ENCODE assay signal across 31 cellular contexts in genomic region chr3:62142280-62142679, GRCh38.
DNase-seq lines count a peak whose midpoint lies in the region; ATAC-seq and TF ChIP-seq lines count a peak whose summit lies in the region.
"Had no signal": no experiment of that assay in that cellular context is flagged by ENCODE, and none has a peak within 500 bp of the region (broad histone marks: within the 10 kb centered on the region; RNA-seq: fewer than 3 reads in every experiment).

No MANE protein-coding gene starts in this region.

- peaks cover 4% of the 10 kb centered on the region; the same call in 1 of the 2 replicates for H4K20me1 ChIP-seq in GM23338 (replicated peaks; ENCODE audit: insufficient read depth)
- no peaks in the 10 kb centered on the region for H4K20me1 ChIP-seq in GM23248 (ENCODE audit: insufficient read depth)

- H3K27ac ChIP-seq in GM23338 (ENCODE audit: low read depth) = no peak overlapping the region
- peak overlapping the region; percentile 47 for H3K27ac ChIP-seq in parathyroid adenoma
- H3K27ac ChIP-seq in GM23248 = no peak overlapping the region
- H3K27ac ChIP-seq in spleen = no peak overlapping the region
- H3K27ac ChIP-seq: body of pancreas, dorsolateral prefrontal cortex, hepatocyte, transverse colon had no signal

- H2AFZ ChIP-seq in GM23338 (no peak overlapping the region), parathyroid adenoma (no peak overlapping the region), GM23248 (no peak overlapping the region)
- H2AFZ ChIP-seq: hepatocyte had no signal

- H3K4me3 Mint-ChIP-seq in GM23338 = no peak overlapping the region
- no peak overlapping the region for H3K4me3 Mint-ChIP-seq in WTC11
- H3K4me3 Mint-ChIP-seq: activated CD4-positive, alpha-beta memory T cell treated with anti-CD3 and anti-CD28 coated beads for 36 hours; activated naive CD4-positive, alpha-beta T cell treated with anti-CD3 and anti-CD28 coated beads for 36 hours; activated T-helper 1 cell treated with anti-CD3 and anti-CD28 coated beads, Interleukin-12 subunit alpha, Interleukin-12 subunit beta, Interleukin-2, Interleukin-4 antibody, amounts not matched to agents 30 ng/mL and 10 ng/mL and 1 ng/mL, durations not matched to agents 14 hours and 24 hours and 36 hours had no signal

- H3K9me3 ChIP-seq in parathyroid adenoma (ENCODE audit: control insufficient read depth, low read length) (no peaks in the 10 kb centered on the region), GM23248 (ENCODE audit: low read depth) (no peaks in the 10 kb centered on the region), spleen (no peaks in the 10 kb centered on the region)
- H3K9me3 ChIP-seq: body of pancreas, Caco-2, gastrocnemius medialis, transverse colon had no signal

- H3K27me3 ChIP-seq in GM23338 (ENCODE audit: insufficient read depth) (no peaks in the 10 kb centered on the region), parathyroid adenoma (ENCODE audit: control insufficient read depth, insufficient read depth, low read length) (no peaks in the 10 kb centered on the region), GM23248 (replicated peaks; ENCODE audit: insufficient read depth) (no peaks in the 10 kb centered on the region), spleen (replicated peaks in 1 of 7) (no peaks in the 10 kb centered on the region)
- H3K27me3 ChIP-seq: body of pancreas, dorsolateral prefrontal cortex, gastrocnemius medialis, hepatocyte, transverse colon had no signal

- H3K9me2 ChIP-seq in GM23338 (ENCODE audit: insufficient read depth) (no peaks in the 10 kb centered on the region), GM23248 (ENCODE audit: insufficient read depth) (no peaks in the 10 kb centered on the region)

- H3K79me2 ChIP-seq in GM23338 (replicated peaks; ENCODE audit: insufficient read depth) (no peaks in the 10 kb centered on the region), parathyroid adenoma (peaks cover 6% of the 10 kb centered on the region), GM23248 (ENCODE audit: insufficient read depth) (no peaks in the 10 kb centered on the region)
- H3K79me2 ChIP-seq: hepatocyte had no signal

- H3K4me1 ChIP-seq in GM23338 (ENCODE audit: insufficient read depth) (peaks cover 13% of the 10 kb centered on the region), parathyroid adenoma (peaks cover 12% of the 10 kb centered on the region), GM23248 (ENCODE audit: insufficient read depth) (no peaks in the 10 kb centered on the region), spleen (peaks cover 0 to 10% (median 0%) of the 10 kb centered on the region in 6 donors)
- H3K4me1 ChIP-seq: body of pancreas, Caco-2, transverse colon had no signal

- POLR2A ChIA-PET in WTC11 (lab: Charles Lee) = no interaction called here

- H3F3A ChIP-seq in GM23338 (replicated peaks; ENCODE audit: low read depth) = no peaks in the 10 kb centered on the region
- H3F3A ChIP-seq in GM23248 (ENCODE audit: insufficient read depth) = no peaks in the 10 kb centered on the region

- H3K36me3 ChIP-seq in GM23338 (ENCODE audit: insufficient read depth) = no peaks in the 10 kb centered on the region
- no peaks in the 10 kb centered on the region for H3K36me3 ChIP-seq in parathyroid adenoma (ENCODE audit: control insufficient read depth, insufficient read depth, low read length)
- H3K36me3 ChIP-seq in GM23248 (ENCODE audit: low read depth) = no peaks in the 10 kb centered on the region
- H3K36me3 ChIP-seq in spleen = no peaks in the 10 kb centered on the region
- H3K36me3 ChIP-seq: transverse colon had no signal

- H3K9me3 Mint-ChIP-seq in GM23338 = no peaks in the 10 kb centered on the region
- no peaks in the 10 kb centered on the region for H3K9me3 Mint-ChIP-seq in WTC11
- H3K9me3 Mint-ChIP-seq: activated CD4-positive, alpha-beta memory T cell treated with anti-CD3 and anti-CD28 coated beads for 36 hours; activated naive CD4-positive, alpha-beta T cell treated with anti-CD3 and anti-CD28 coated beads for 36 hours; activated T-helper 1 cell treated with anti-CD3 and anti-CD28 coated beads, Interleukin-12 subunit alpha, Interleukin-12 subunit beta, Interleukin-2, Interleukin-4 antibody, amounts not matched to agents 30 ng/mL and 10 ng/mL and 1 ng/mL, durations not matched to agents 14 hours and 24 hours and 36 hours had no signal

- H3K4me1 Mint-ChIP-seq in GM23338 = peaks cover 32% of the 10 kb centered on the region
- peaks cover 38% of the 10 kb centered on the region for H3K4me1 Mint-ChIP-seq in WTC11

- peak overlapping the region; percentile 71; the same call in 1 of the 2 replicates for H3K27ac Mint-ChIP-seq in GM23338
- peak overlapping the region; percentile 77; the same call in 1 of the 2 replicates for H3K27ac Mint-ChIP-seq in WTC11
- H3K27ac Mint-ChIP-seq: activated CD4-positive, alpha-beta memory T cell treated with anti-CD3 and anti-CD28 coated beads for 36 hours; activated naive CD4-positive, alpha-beta T cell treated with anti-CD3 and anti-CD28 coated beads for 36 hours; activated T-helper 1 cell treated with anti-CD3 and anti-CD28 coated beads, Interleukin-12 subunit alpha, Interleukin-12 subunit beta, Interleukin-2, Interleukin-4 antibody, amounts not matched to agents 30 ng/mL and 10 ng/mL and 1 ng/mL, durations not matched to agents 14 hours and 24 hours and 36 hours had no signal

- TF ChIP-seq CTCF in GM23338 (conservative IDR thresholded peaks at IDR 0.05; ENCODE audit: low read depth in 2 of 2) = no peak
- no peak for TF ChIP-seq CTCF in WTC11 (IDR thresholded peaks at IDR 0.05)
- TF ChIP-seq CTCF in parathyroid adenoma (IDR thresholded peaks at IDR 0.05) = no peak
- TF ChIP-seq CTCF in spleen (IDR thresholded peaks at IDR 0.05 in 8 of 11, conservative IDR thresholded peaks at IDR 0.05 in 3 of 11) = no peak

- CTCF ChIA-PET in WTC11 (lab: Charles Lee) = no interaction called here

- H3K4me2 ChIP-seq in GM23338 = 0 out of 2 replicates have a peak overlapping the region, but pooled peaks have one; percentile 9
- H3K4me2 ChIP-seq in parathyroid adenoma (ENCODE audit: low read length) = no peak overlapping the region
- no peak overlapping the region for H3K4me2 ChIP-seq in GM23248 (ENCODE audit: unreplicated experiment)
- H3K4me2 ChIP-seq: hepatocyte had no signal

- TF ChIP-seq POLR2A in spleen (IDR thresholded peaks at IDR 0.05) = no peak

- intact Hi-C loops in spleen (cut with DNase I; ENCODE audit: low total_unique reads) = no loop called here

- H3K27me3 Mint-ChIP-seq in GM23338 (ENCODE audit: insufficient read depth, low read depth, poor library complexity) = peaks cover 6% of the 10 kb centered on the region
- no peaks in the 10 kb centered on the region for H3K27me3 Mint-ChIP-seq in WTC11 (ENCODE audit: low read depth)

- in situ Hi-C loops in GM23248 (cut with MboI) = no loop called here

- H3K4me3 ChIP-seq in GM23338 (no peak overlapping the region), parathyroid adenoma (ENCODE audit: low read depth, low read length) (no peak overlapping the region), GM23248 (no peak overlapping the region), spleen (no peak overlapping the region)
- H3K4me3 ChIP-seq: body of pancreas, dorsolateral prefrontal cortex, gastrocnemius medialis, hepatocyte, transverse colon had no signal

- WGBS in GM23248 (ENCODE audit: low coverage in 1 of 2, low lambda C conversion rate in 2 of 2, missing lambda C conversion rate in 2 of 2), 2 experiments = 86 to 90% methylated on average over 3 of the region's 3 CpGs
- WGBS in spleen, 5 donors = 69 to 89% (median 75%) methylated on average over 3 of the region's 3 CpGs

- no peak for DNase-seq in GM23338 (ENCODE audit: low spot score)
- DNase-seq in WTC11 (ENCODE audit: low spot score) = no peak
- DNase-seq in kidney glomerular epithelial cell (lab: John Stamatoyannopoulos, UW) = peak; percentile 32
- no peak for DNase-seq in GM23248
- DNase-seq in spleen = no peak
- DNase-seq: activated CD4-positive, alpha-beta memory T cell treated with anti-CD3 and anti-CD28 coated beads for 36 hours; activated CD4-positive, CD25-positive, alpha-beta regulatory T cell treated with anti-CD3 and anti-CD28 coated beads, Interleukin-2, amount 50 U/mL, for 72 hours; activated CD8-positive, alpha-beta memory T cell treated with anti-CD3 and anti-CD28 coated beads, Interleukin-2, amount 50 U/mL, for 4 hours; activated naive CD4-positive, alpha-beta T cell treated with anti-CD3 and anti-CD28 coated beads for 36 hours; body of pancreas; Caco-2; DMS79; dorsolateral prefrontal cortex; gastrocnemius medialis; left colon; mesenchymal stem cell; MV-4-11; NCI-H1436 treated with DMSO at 0.1 percent for 48 hours; NCI-H2081 treated with DMSO at 0.1 percent for 48 hours; NCI-H524 treated with DMSO at 0.1 percent for 48 hours; PC-3; Right ventricle myocardium superior; stimulated activated CD4-positive, alpha-beta T cell treated with anti-CD3 and anti-CD28 coated beads, Interleukin-4, amount 100 ng/mL, for 24 hours; T-helper 2 cell; transverse colon had no signal

- H3K36me3 Mint-ChIP-seq in GM23338 (ENCODE audit: low read depth) (peaks cover 13% of the 10 kb centered on the region; the same call in 2 of the 3 replicates), WTC11 (0 out of 2 replicates have a peak, but pooled peaks cover 12% of the 10 kb centered on the region)
- H3K36me3 Mint-ChIP-seq: activated CD4-positive, alpha-beta memory T cell treated with anti-CD3 and anti-CD28 coated beads for 36 hours had no signal

- no peak for ATAC-seq in GM23338
- ATAC-seq in WTC11 = peak; percentile 23
- no peak for ATAC-seq in HG03045 (IDR thresholded peaks at IDR 0.05; ENCODE audit: unreplicated experiment)
- ATAC-seq: body of pancreas, gastrocnemius medialis, HCT116, left colon, PC-3, sciatic nerve had no signal

- H3K9ac ChIP-seq in parathyroid adenoma = no peak overlapping the region
- no peak overlapping the region for H3K9ac ChIP-seq in GM23248

TF ChIP-seq in GM23338, 12 proteins besides CTCF, POLR2A, EP300 and RAD21 (continues in another document):
- TF ChIP-seq ZNF331 (CRISPR knock-in tag; IDR thresholded peaks at IDR 0.05; ENCODE audit: low read depth) = no peak

TF ChIP-seq in WTC11, 78 proteins besides CTCF, POLR2A, EP300 and RAD21 (continues in another document):
- TF ChIP-seq KAT7 (CRISPR knock-in tag; IDR thresholded peaks at IDR 0.05; ENCODE audit: borderline replicate concordance) (no peak), FOXK1 (CRISPR knock-in tag; IDR thresholded peaks at IDR 0.05) (no peak), ZNF416 (CRISPR knock-in tag; IDR thresholded peaks at IDR 0.05) (no peak)
